In genomic region chr2:236661064-236661761, GRCh38 we compare ENCODE assay signal across 10 cellular contexts.
A peak's percentile ranks its signal among the peaks of the same experiment; 100 is the strongest.
DNase-seq lines count a peak whose midpoint lies in the region; ATAC-seq lines count a peak whose summit lies in the region.
"Had no signal": no experiment of that assay in that cellular context is flagged by ENCODE, and none has a peak within 500 bp of the region (broad histone marks: within the 10 kb centered on the region; RNA-seq: fewer than 3 reads in every experiment).

No MANE protein-coding gene starts in this region.

- H3K9ac ChIP-seq in adipocyte (ENCODE audit: low read length): peak overlapping the region; percentile 75

- intact Hi-C loops in left cardiac atrium (cut with DNase I): no loop called here
- intact Hi-C loops in sciatic nerve (cut with DNase I): no loop called here

- H3K27me3 ChIP-seq in adipocyte (replicated peaks; ENCODE audit: control insufficient read depth, insufficient read depth, low read length): no peaks in the 10 kb centered on the region

- peaks cover 54% of the 10 kb centered on the region for H3K4me1 ChIP-seq in adipocyte (ENCODE audit: control insufficient read depth, insufficient read depth, low read length)

- no peaks in the 10 kb centered on the region for H3K36me3 ChIP-seq in adipocyte (ENCODE audit: control insufficient read depth, insufficient read depth, low read length, severe bottlenecking)

- DNase-seq in adipocyte (ENCODE audit: low read depth) (peak; percentile 13), left cardiac atrium (no peak), sciatic nerve (ENCODE audit: low spot score) (no peak), DMS53 treated with DMSO at 0.1 percent for 48 hours (lab: John Stamatoyannopoulos, UW; ENCODE audit: unreplicated experiment) (no peak), NCI-H526 treated with DMSO at 0.1 percent for 48 hours (lab: John Stamatoyannopoulos, UW) (no peak)
- DNase-seq: activated T-cell treated with anti-CD3 and anti-CD28 coated beads for 4 hours, NCI-H146 had no signal

- ATAC-seq in GM19351 (IDR thresholded peaks at IDR 0.05; ENCODE audit: unreplicated experiment) (peak; percentile 35), left cardiac atrium (peak; percentile 29 to 42), sciatic nerve (peak; percentile 35), GM21737 (IDR thresholded peaks at IDR 0.05; ENCODE audit: unreplicated experiment) (no peak), GM18517 (IDR thresholded peaks at IDR 0.05; ENCODE audit: unreplicated experiment) (no peak)

- H3K9me3 ChIP-seq in adipocyte (ENCODE audit: control insufficient read depth, low read length): no peaks in the 10 kb centered on the region

- peak overlapping the region; percentile 47 for H3K4me3 ChIP-seq in adipocyte (ENCODE audit: low read length)

Comparison
In these comparisons a context has a peak if more than half of its experiments do, and no peak if none do; other contexts are left out.
1. ATAC-seq: peak in GM19351 (single experiment), left cardiac atrium (2 of 2) and sciatic nerve (single experiment); none in GM21737 (single experiment) and GM18517 (single experiment).